ENCODE assay signal across 1 cellular context in the genomic region with DNA sequence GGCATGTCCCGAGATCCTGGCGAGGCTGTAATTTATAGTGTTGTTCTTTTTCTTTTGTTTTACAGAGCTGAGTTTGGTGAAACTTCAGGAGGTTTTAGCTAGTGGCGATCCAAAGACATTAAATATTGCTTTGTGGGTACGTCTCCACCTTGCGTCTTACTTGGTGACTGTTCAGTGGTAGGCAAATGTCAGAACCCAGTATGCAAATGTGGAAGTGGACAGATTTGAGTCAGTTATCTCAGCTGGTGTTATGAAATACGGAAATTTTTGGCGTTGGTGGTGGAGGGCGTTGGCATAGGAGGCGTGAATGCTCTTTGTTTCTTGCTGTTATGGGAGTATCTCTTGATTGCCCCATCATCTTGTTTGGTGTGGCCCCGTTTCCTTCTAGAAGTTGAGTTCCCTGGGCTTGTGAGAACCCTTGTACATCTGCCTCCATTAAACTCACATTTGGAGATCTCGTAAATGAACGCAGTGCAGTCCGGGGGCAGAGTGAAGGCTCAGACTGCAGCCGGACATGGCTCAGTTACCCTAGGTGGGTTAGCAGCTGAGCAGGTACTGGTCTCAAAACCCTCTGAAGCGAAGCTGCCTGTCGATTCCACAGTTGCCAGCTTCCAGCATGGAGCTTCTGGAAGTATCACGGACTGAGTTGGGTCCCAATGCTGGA.
A peak's percentile ranks its signal among the peaks of the same experiment; 100 is the strongest.
TF ChIP-seq lines count a peak whose summit lies in the region.

No MANE protein-coding gene starts in this region.

TF ChIP-seq in GM12878, 131 proteins besides CTCF, POLR2A, EP300 and RAD21 (continued from another document and continues in another):
- TF ChIP-seq, protein P1, sequence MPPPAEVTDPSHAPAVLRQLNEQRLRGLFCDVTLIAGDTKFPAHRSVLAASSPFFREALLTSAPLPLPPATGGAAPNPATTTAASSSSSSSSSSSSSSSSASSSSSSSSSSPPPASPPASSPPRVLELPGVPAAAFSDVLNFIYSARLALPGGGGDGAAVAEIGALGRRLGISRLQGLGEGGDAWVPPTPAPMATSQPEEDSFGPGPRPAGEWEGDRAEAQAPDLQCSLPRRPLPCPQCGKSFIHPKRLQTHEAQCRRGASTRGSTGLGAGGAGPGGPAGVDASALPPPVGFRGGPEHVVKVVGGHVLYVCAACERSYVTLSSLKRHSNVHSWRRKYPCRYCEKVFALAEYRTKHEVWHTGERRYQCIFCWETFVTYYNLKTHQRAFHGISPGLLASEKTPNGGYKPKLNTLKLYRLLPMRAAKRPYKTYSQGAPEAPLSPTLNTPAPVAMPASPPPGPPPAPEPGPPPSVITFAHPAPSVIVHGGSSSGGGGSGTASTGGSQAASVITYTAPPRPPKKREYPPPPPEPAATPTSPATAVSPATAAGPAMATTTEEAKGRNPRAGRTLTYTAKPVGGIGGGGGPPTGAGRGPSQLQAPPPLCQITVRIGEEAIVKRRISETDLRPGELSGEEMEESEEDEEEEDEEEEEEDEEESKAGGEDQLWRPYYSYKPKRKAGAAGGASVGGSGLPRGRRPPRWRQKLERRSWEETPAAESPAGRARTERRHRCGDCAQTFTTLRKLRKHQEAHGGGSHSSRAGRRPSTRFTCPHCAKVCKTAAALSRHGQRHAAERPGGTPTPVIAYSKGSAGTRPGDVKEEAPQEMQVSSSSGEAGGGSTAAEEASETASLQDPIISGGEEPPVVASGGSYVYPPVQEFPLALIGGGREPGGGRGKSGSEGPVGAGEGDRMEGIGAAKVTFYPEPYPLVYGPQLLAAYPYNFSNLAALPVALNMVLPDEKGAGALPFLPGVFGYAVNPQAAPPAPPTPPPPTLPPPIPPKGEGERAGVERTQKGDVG (CRISPR knock-in tag; IDR thresholded peaks at IDR 0.05): no peak
- peak; percentile 65; the same call in 1 of the 2 replicates for TF ChIP-seq FOXM1 (IDR thresholded peaks at IDR 0.05; ENCODE audit: low read depth, low read length)
- 0 out of 2 replicates have a peak, but pooled peaks have one; percentile 42 for TF ChIP-seq TCF3 (IDR thresholded peaks at IDR 0.05; ENCODE audit: borderline replicate concordance, insufficient read depth, low read depth, low read length)
- peak; percentile 40; the same call in 1 of the 2 replicates for TF ChIP-seq MTA2 (IDR thresholded peaks at IDR 0.05; ENCODE audit: low read depth)
- TF ChIP-seq, protein P2, sequence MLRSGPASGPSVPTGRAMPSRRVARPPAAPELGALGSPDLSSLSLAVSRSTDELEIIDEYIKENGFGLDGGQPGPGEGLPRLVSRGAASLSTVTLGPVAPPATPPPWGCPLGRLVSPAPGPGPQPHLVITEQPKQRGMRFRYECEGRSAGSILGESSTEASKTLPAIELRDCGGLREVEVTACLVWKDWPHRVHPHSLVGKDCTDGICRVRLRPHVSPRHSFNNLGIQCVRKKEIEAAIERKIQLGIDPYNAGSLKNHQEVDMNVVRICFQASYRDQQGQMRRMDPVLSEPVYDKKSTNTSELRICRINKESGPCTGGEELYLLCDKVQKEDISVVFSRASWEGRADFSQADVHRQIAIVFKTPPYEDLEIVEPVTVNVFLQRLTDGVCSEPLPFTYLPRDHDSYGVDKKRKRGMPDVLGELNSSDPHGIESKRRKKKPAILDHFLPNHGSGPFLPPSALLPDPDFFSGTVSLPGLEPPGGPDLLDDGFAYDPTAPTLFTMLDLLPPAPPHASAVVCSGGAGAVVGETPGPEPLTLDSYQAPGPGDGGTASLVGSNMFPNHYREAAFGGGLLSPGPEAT (IDR thresholded peaks at IDR 0.05; ENCODE audit: low read depth): no peak
- TF ChIP-seq POLR2AphosphoS5 (IDR thresholded peaks at IDR 0.05; ENCODE audit: low read length): no peak
- TF ChIP-seq NFIC (IDR thresholded peaks at IDR 0.05; ENCODE audit: low read depth, low read length): peak; percentile 54
- 0 out of 2 replicates have a peak, but pooled peaks have one; percentile 43 for TF ChIP-seq PML (IDR thresholded peaks at IDR 0.05; ENCODE audit: low read length)
- peak; percentile 55 for TF ChIP-seq CBFB (IDR thresholded peaks at IDR 0.05; ENCODE audit: low read depth)
- TF ChIP-seq SMC3 (IDR thresholded peaks at IDR 0.05; ENCODE audit: borderline replicate concordance, low read length): no peak
- TF ChIP-seq, protein P3, sequence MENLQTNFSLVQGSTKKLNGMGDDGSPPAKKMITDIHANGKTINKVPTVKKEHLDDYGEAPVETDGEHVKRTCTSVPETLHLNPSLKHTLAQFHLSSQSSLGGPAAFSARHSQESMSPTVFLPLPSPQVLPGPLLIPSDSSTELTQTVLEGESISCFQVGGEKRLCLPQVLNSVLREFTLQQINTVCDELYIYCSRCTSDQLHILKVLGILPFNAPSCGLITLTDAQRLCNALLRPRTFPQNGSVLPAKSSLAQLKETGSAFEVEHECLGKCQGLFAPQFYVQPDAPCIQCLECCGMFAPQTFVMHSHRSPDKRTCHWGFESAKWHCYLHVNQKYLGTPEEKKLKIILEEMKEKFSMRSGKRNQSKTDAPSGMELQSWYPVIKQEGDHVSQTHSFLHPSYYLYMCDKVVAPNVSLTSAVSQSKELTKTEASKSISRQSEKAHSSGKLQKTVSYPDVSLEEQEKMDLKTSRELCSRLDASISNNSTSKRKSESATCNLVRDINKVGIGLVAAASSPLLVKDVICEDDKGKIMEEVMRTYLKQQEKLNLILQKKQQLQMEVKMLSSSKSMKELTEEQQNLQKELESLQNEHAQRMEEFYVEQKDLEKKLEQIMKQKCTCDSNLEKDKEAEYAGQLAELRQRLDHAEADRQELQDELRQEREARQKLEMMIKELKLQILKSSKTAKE (IDR thresholded peaks at IDR 0.05; ENCODE audit: low read depth, poor library complexity, severe bottlenecking): no peak
- 0 out of 2 replicates have a peak, but pooled peaks have one; percentile 18 for TF ChIP-seq IKZF1 (conservative IDR thresholded peaks at IDR 0.05)
- TF ChIP-seq RUNX3 (IDR thresholded peaks at IDR 0.05; ENCODE audit: low read length): peak; percentile 91
- TF ChIP-seq TCF12 (IDR thresholded peaks at IDR 0.05; ENCODE audit: low read depth, low read length): peak; percentile 71; the same call in 1 of the 2 replicates
- peak; percentile 100 for TF ChIP-seq POU2F2 (IDR thresholded peaks at IDR 0.05; ENCODE audit: borderline replicate concordance, low read depth, low read length)
- TF ChIP-seq CBX5 (IDR thresholded peaks at IDR 0.05; ENCODE audit: low read depth): no peak
- TF ChIP-seq, protein P4, sequence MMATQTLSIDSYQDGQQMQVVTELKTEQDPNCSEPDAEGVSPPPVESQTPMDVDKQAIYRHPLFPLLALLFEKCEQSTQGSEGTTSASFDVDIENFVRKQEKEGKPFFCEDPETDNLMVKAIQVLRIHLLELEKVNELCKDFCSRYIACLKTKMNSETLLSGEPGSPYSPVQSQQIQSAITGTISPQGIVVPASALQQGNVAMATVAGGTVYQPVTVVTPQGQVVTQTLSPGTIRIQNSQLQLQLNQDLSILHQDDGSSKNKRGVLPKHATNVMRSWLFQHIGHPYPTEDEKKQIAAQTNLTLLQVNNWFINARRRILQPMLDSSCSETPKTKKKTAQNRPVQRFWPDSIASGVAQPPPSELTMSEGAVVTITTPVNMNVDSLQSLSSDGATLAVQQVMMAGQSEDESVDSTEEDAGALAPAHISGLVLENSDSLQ (IDR thresholded peaks at IDR 0.05): no peak
- no peak for TF ChIP-seq SIN3A (IDR thresholded peaks at IDR 0.05; ENCODE audit: low read depth, low read length)
- TF ChIP-seq TAF1 (IDR thresholded peaks at IDR 0.05; ENCODE audit: borderline replicate concordance, low read depth, low read length): peak; percentile 59; the same call in 1 of the 2 replicates
- no peak for TF ChIP-seq ZSCAN29 (IDR thresholded peaks at IDR 0.05)
- TF ChIP-seq HDAC6 (IDR thresholded peaks at IDR 0.05; ENCODE audit: unreplicated experiment): no peak
- TF ChIP-seq, protein P5, sequence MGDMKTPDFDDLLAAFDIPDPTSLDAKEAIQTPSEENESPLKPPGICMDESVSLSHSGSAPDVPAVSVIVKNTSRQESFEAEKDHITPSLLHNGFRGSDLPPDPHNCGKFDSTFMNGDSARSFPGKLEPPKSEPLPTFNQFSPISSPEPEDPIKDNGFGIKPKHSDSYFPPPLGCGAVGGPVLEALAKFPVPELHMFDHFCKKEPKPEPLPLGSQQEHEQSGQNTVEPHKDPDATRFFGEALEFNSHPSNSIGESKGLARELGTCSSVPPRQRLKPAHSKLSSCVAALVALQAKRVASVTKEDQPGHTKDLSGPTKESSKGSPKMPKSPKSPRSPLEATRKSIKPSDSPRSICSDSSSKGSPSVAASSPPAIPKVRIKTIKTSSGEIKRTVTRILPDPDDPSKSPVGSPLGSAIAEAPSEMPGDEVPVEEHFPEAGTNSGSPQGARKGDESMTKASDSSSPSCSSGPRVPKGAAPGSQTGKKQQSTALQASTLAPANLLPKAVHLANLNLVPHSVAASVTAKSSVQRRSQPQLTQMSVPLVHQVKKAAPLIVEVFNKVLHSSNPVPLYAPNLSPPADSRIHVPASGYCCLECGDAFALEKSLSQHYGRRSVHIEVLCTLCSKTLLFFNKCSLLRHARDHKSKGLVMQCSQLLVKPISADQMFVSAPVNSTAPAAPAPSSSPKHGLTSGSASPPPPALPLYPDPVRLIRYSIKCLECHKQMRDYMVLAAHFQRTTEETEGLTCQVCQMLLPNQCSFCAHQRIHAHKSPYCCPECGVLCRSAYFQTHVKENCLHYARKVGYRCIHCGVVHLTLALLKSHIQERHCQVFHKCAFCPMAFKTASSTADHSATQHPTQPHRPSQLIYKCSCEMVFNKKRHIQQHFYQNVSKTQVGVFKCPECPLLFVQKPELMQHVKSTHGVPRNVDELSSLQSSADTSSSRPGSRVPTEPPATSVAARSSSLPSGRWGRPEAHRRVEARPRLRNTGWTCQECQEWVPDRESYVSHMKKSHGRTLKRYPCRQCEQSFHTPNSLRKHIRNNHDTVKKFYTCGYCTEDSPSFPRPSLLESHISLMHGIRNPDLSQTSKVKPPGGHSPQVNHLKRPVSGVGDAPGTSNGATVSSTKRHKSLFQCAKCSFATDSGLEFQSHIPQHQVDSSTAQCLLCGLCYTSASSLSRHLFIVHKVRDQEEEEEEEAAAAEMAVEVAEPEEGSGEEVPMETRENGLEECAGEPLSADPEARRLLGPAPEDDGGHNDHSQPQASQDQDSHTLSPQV (IDR thresholded peaks at IDR 0.05): no peak
- TF ChIP-seq SRF (IDR thresholded peaks at IDR 0.05; ENCODE audit: low read depth in 2 of 2, low read length in 2 of 2): 0 out of 4 replicates have a peak, but pooled peaks of 1 of the 2 experiments have one; percentile 30
- TF ChIP-seq EGR1 (IDR thresholded peaks at IDR 0.05; ENCODE audit: borderline replicate concordance in 1 of 2, low read depth in 2 of 2, low read length in 2 of 2): peak in 1 of 2 experiments; percentile 24; a peak in 1 of 3 replicates
- TF ChIP-seq, protein P6, sequence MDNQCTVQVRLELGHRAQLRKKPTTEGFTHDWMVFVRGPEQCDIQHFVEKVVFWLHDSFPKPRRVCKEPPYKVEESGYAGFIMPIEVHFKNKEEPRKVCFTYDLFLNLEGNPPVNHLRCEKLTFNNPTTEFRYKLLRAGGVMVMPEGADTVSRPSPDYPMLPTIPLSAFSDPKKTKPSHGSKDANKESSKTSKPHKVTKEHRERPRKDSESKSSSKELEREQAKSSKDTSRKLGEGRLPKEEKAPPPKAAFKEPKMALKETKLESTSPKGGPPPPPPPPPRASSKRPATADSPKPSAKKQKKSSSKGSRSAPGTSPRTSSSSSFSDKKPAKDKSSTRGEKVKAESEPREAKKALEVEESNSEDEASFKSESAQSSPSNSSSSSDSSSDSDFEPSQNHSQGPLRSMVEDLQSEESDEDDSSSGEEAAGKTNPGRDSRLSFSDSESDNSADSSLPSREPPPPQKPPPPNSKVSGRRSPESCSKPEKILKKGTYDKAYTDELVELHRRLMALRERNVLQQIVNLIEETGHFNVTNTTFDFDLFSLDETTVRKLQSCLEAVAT (IDR thresholded peaks at IDR 0.05): no peak
- TF ChIP-seq SREBF1 (IDR thresholded peaks at IDR 0.05; ENCODE audit: low read length): no peak; the same call in 1 of the 2 replicates
- no peak for TF ChIP-seq BMI1 (IDR thresholded peaks at IDR 0.05; ENCODE audit: borderline replicate concordance)
- TF ChIP-seq YY1 (IDR thresholded peaks at IDR 0.05; ENCODE audit: low read depth, low read length): peak; percentile 57; the same call in 1 of the 2 replicates
- TF ChIP-seq STAT3 (IDR thresholded peaks at IDR 0.05; ENCODE audit: low read depth, low read length): no peak
- peak; percentile 56 for TF ChIP-seq CREB1 (IDR thresholded peaks at IDR 0.05; ENCODE audit: low read depth)
- peak; percentile 89 for TF ChIP-seq JUNB (IDR thresholded peaks at IDR 0.05)
- TF ChIP-seq MEF2B (IDR thresholded peaks at IDR 0.05; ENCODE audit: partially characterized antibody, poor library complexity, severe bottlenecking): no peak
- TF ChIP-seq ETV6 (conservative IDR thresholded peaks at IDR 0.05 in 1 of 2, IDR thresholded peaks at IDR 0.05 in 1 of 2; ENCODE audit: borderline replicate concordance in 1 of 2, low read depth in 1 of 2): peak in 1 of 2 experiments; percentile 75; a peak in 2 of 4 replicates
- TF ChIP-seq KAT2A (conservative IDR thresholded peaks at IDR 0.05; ENCODE audit: control insufficient read depth, low read depth, low read length): no peak
- TF ChIP-seq, protein P7, sequence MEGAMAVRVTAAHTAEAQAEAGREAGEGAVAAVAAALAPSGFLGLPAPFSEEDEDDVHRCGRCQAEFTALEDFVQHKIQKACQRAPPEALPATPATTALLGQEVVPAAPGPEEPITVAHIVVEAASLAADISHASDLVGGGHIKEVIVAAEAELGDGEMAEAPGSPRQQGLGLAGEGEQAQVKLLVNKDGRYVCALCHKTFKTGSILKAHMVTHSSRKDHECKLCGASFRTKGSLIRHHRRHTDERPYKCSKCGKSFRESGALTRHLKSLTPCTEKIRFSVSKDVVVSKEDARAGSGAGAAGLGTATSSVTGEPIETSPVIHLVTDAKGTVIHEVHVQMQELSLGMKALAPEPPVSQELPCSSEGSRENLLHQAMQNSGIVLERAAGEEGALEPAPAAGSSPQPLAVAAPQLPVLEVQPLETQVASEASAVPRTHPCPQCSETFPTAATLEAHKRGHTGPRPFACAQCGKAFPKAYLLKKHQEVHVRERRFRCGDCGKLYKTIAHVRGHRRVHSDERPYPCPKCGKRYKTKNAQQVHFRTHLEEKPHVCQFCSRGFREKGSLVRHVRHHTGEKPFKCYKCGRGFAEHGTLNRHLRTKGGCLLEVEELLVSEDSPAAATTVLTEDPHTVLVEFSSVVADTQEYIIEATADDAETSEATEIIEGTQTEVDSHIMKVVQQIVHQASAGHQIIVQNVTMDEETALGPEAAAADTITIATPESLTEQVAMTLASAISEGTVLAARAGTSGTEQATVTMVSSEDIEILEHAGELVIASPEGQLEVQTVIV (IDR thresholded peaks at IDR 0.05; ENCODE audit: borderline replicate concordance, partially characterized antibody): no peak
- TF ChIP-seq, protein P8, sequence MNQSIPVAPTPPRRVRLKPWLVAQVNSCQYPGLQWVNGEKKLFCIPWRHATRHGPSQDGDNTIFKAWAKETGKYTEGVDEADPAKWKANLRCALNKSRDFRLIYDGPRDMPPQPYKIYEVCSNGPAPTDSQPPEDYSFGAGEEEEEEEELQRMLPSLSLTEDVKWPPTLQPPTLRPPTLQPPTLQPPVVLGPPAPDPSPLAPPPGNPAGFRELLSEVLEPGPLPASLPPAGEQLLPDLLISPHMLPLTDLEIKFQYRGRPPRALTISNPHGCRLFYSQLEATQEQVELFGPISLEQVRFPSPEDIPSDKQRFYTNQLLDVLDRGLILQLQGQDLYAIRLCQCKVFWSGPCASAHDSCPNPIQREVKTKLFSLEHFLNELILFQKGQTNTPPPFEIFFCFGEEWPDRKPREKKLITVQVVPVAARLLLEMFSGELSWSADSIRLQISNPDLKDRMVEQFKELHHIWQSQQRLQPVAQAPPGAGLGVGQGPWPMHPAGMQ (IDR thresholded peaks at IDR 0.05; ENCODE audit: borderline replicate concordance): no peak
- TF ChIP-seq FOS (IDR thresholded peaks at IDR 0.05; ENCODE audit: borderline replicate concordance, extremely low read depth, insufficient read length): no peak
- no peak for TF ChIP-seq TCF7 (IDR thresholded peaks at IDR 0.05; ENCODE audit: borderline replicate concordance)
- no peak for TF ChIP-seq KDM1A (IDR thresholded peaks at IDR 0.05; ENCODE audit: borderline replicate concordance)
- no peak for TF ChIP-seq HDGF (IDR thresholded peaks at IDR 0.05)
- TF ChIP-seq NBN (IDR thresholded peaks at IDR 0.05): 0 out of 2 replicates have a peak, but pooled peaks have one; percentile 21
